Comparison of ENCODE assay signal across 8 cellular contexts in genomic region chr1:201085902-201086735, GRCh38.
DNase-seq lines count a peak whose midpoint lies in the region; ATAC-seq lines count a peak whose summit lies in the region.

No MANE protein-coding gene starts in this region.

- in situ Hi-C loops in T47D (cut with HindIII; ENCODE audit: low pct_unique_long_range_greater_than_20kb, low sequenced_read_pairs), result no loop called here

- ATAC-seq in GM21737 (IDR thresholded peaks at IDR 0.05; ENCODE audit: unreplicated experiment) (no peak), GM21360 (IDR thresholded peaks at IDR 0.05; ENCODE audit: unreplicated experiment) (no peak)

- DNase-seq in DMS53 (lab: John Stamatoyannopoulos, UW) (peak; percentile 85), HUDEP-2 (lab: John Stamatoyannopoulos, UW; ENCODE audit: unreplicated experiment in 76 of 76) (peak in 49 of 76 experiments; percentile 3 to 63 (median 22)), SKM-1 (lab: John Stamatoyannopoulos, UW; ENCODE audit: unreplicated experiment) (peak; percentile 42), T47D (ENCODE audit: low read depth in 1 of 2, low spot score in 1 of 2) (peak; percentile 63 to 77), kidney glomerular epithelial cell (lab: John Stamatoyannopoulos, UW) (peak; percentile 5)
- peak; percentile 3 to 19 for DNase-seq in stimulated activated CD8-positive, alpha-beta memory T cell treated with anti-CD3 and anti-CD28 coated beads, Interleukin-2, amount 100 ng/mL, for 48 hours (ENCODE audit: low read depth in 2 of 2)

Comparison
In these comparisons a context has a peak if more than half of its experiments do, and no peak if none do; other contexts are left out.
1. DNase-seq: peak in every context shown above with its lines; median percentile 85 in DMS53; 70 in T47D; 42 in SKM-1; 22 in HUDEP-2; 11 in stimulated activated CD8-positive, alpha-beta memory T cell treated with anti-CD3 and anti-CD28 coated beads, Interleukin-2, amount 100 ng/mL, for 48 hours; 5 in kidney glomerular epithelial cell.